Comparison of ENCODE assay signal across 8 cellular contexts in the genomic region with DNA sequence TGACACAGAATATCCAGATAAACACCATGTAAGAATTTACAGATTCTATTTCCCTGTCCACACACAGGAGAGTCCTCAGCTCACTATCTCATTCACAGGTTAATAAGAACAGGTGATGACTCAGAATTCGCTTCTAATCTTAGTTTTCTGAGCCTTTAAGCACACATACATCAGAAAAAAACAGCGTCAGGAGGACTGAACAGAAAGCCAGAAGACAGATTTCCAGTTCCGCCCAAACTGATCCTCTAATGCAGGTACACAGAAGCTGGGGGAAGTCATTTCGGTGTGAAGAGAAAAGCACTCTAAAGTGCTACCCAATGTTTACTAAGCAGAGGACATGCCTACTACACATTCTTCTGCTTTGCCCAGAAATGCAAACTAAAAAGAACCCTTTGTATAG. TPM values are rescaled to one million over a fixed set of nuclear protein-coding genes. Genes with fewer than 3 reads are reported as not detected.
DNase-seq lines count a peak whose midpoint lies in the region; ATAC-seq and TF ChIP-seq lines count a peak whose summit lies in the region.

No MANE protein-coding gene starts in this region.

- H3K27me3 ChIP-seq in prostate gland (replicated peaks; ENCODE audit: insufficient read depth) = no peaks in the 10 kb centered on the region

- TF ChIP-seq CTCF in epithelial cell of proximal tubule (conservative IDR thresholded peaks at IDR 0.05; ENCODE audit: low read depth, low read length) = no peak
- TF ChIP-seq CTCF in prostate gland (IDR thresholded peaks at IDR 0.05) = no peak

- DNase-seq in NCI-H1417 (lab: John Stamatoyannopoulos, UW) = peak; percentile 2 to 52 (median 14)
- DNase-seq in NCI-H1417 treated with DMSO at 0.1 percent for 48 hours (lab: John Stamatoyannopoulos, UW) = no peak
- DNase-seq in OCI-M1 (lab: John Stamatoyannopoulos, UW) = peak; percentile 25
- no peak for DNase-seq in epithelial cell of proximal tubule (ENCODE audit: low read depth)
- no peak for DNase-seq in prostate gland (ENCODE audit: low spot score)
- no peak for DNase-seq in GDM1 (lab: John Stamatoyannopoulos, UW)
- no peak for DNase-seq in NCI-H146 treated with DMSO at 0.1 percent for 48 hours (lab: John Stamatoyannopoulos, UW; ENCODE audit: unreplicated experiment)

- peaks cover 4% of the 10 kb centered on the region for H3K4me1 ChIP-seq in prostate gland (replicated peaks)

- peak overlapping the region; percentile 40 to 44 for H3K27ac ChIP-seq in prostate gland

- no peak for TF ChIP-seq POLR2A in prostate gland (IDR thresholded peaks at IDR 0.05)

- no peaks in the 10 kb centered on the region for H3K9me3 ChIP-seq in prostate gland

- no peak for ATAC-seq in GM21515 (IDR thresholded peaks at IDR 0.05; ENCODE audit: unreplicated experiment)

- intact Hi-C loops in prostate gland (cut with DNase I) = loop anchor here (10.0 kb wide), 1 partner anchor 162 kb away; no protein-coding TSS in a partner anchor

- no peaks in the 10 kb centered on the region for H3K36me3 ChIP-seq in prostate gland

- 42% methylated on average over 4 of the region's 4 CpGs for WGBS in prostate gland

- peak overlapping the region; percentile 87 for H3K4me3 ChIP-seq in epithelial cell of proximal tubule (ENCODE audit: low read depth, low read length)
- peak overlapping the region in 1 of 2 donors; percentile 85 for H3K4me3 ChIP-seq in prostate gland

RNA-seq across cellular contexts. Expression of gene CEMIP2, which starts 1.6 kb away (rescaled TPM):
- total RNA-seq in epithelial cell of proximal tubule (58.8 and 92.1 TPM in 2 replicates), prostate gland (10 to 100 TPM; 20.4 to 86.5 TPM)

Comparison
In these comparisons a context has a peak if more than half of its experiments do, and no peak if none do; other contexts are left out.
1. DNase-seq: peak in NCI-H1417 (3 of 3) and OCI-M1 (single experiment); none in NCI-H1417 treated with DMSO at 0.1 percent for 48 hours (single experiment), epithelial cell of proximal tubule (single experiment), prostate gland (single experiment), GDM1 (single experiment) and NCI-H146 treated with DMSO at 0.1 percent for 48 hours (single experiment).